Comparison of ENCODE assay signal across 14 cellular contexts in the genomic region with DNA sequence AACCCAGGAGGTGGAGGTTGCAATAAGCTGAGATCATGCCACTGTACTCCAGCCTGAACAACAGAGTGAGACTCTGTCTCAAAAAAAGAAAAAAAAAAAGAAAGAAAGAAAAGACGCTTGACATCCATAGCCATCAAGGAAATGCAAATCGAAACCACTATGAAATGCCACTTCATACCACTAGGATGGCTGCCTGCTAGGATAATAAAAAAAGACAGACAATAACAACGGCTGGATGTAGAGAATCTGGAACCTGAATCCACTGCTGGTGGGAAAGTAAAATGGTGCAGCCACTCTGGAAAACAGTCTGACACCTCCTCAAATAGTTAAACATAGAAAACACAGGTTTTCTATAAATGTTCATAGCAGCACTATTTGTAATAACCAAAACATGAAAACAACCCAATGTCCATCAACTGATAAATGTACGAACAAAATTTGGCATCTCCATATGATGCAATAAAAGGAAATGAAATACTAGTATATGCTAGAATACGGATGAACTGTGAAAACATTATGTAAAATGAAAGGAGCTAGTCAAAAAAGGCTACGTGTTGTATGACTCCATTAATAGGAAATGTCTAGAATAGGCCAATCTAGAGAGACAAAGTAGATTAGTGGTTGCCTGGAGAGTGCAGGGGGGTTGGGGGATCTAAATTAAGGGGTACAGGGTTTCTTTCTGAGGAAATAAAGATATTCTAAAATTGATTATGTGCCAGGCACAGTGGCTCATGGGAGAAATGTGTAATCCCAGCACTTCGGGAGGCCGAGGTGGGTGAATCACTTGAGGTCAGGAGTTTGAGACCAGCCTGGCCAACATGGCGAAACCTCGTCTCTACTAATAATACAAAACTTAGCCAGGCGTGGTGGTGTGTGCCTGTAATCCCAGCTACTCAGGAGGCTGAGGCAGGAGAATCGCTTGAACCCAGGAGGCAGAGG. TPM values are rescaled to one million over a fixed set of nuclear protein-coding genes. Genes with fewer than 3 reads are reported as not detected.
DNase-seq lines count a peak whose midpoint lies in the region; ATAC-seq, FAIRE-seq and TF ChIP-seq lines count a peak whose summit lies in the region.
"Had no signal": no experiment of that assay in that cellular context is flagged by ENCODE, and none has a peak within 500 bp of the region (broad histone marks: within the 10 kb centered on the region; RNA-seq: fewer than 3 reads in every experiment).

No MANE protein-coding gene starts in this region.

- H3K4me2 ChIP-seq in PC-9, result peak overlapping the region; percentile 65

- peaks cover 28% of the 10 kb centered on the region for H3K79me2 ChIP-seq in PC-9 (ENCODE audit: low read depth)

- CTCF ChIA-PET in activated CD4-positive, alpha-beta T cell treated with anti-CD3 and anti-CD28 coated beads for 36 hours (lab: Charles Lee), result interaction anchor here (1.0 kb wide), 1 partner anchor 12 kb away, joined by 4 read pairs; no protein-coding TSS in a partner anchor
- CTCF ChIA-PET in PC-9 (lab: Charles Lee), result no interaction called here

- H3K4me3 ChIP-seq in PC-9, result no peak overlapping the region
- no peak overlapping the region for H3K4me3 ChIP-seq in endodermal cell (ENCODE audit: low read length)
- peak overlapping the region in 1 of 2 donors; percentile 48 for H3K4me3 ChIP-seq in small intestine (ENCODE audit: low read depth in 1 of 2, low read length in 2 of 2)
- H3K4me3 ChIP-seq: lung had no signal

- POLR2A ChIA-PET in activated CD4-positive, alpha-beta T cell treated with anti-CD3 and anti-CD28 coated beads for 36 hours (lab: Charles Lee), result interaction anchor here (0.6 kb wide), 1 partner anchor 8 kb away, joined by 3 read pairs; no protein-coding TSS in a partner anchor
- POLR2A ChIA-PET in PC-9 (lab: Charles Lee; ENCODE audit: unreplicated experiment), result no interaction called here

- TF ChIP-seq CTCF in PC-9 (conservative IDR thresholded peaks at IDR 0.05) (no peak), endodermal cell (conservative IDR thresholded peaks at IDR 0.05) (peak; percentile 42)

- no peaks in the 10 kb centered on the region for H4K20me1 ChIP-seq in PC-9 (ENCODE audit: insufficient read depth)

- H3K36me3 Mint-ChIP-seq in activated CD4-positive, alpha-beta T cell treated with anti-CD3 and anti-CD28 coated beads for 36 hours (ENCODE audit: low read depth), result peaks cover 49% of the 10 kb centered on the region
- H3K36me3 Mint-ChIP-seq in endodermal cell (ENCODE audit: low read depth), result peaks cover 59% of the 10 kb centered on the region

- H3K27ac ChIP-seq in PC-9 (peak overlapping the region; percentile 84), endodermal cell (ENCODE audit: low read depth, low read length) (no peak overlapping the region), small intestine (ENCODE audit: low read depth in 1 of 2, low read length in 1 of 2) (peak overlapping the region; percentile 44 to 92)

- H3K27ac Mint-ChIP-seq in activated CD4-positive, alpha-beta T cell treated with anti-CD3 and anti-CD28 coated beads for 36 hours, result peak overlapping the region; percentile 83
- H3K27ac Mint-ChIP-seq in endodermal cell, result no peak overlapping the region

- H3K9me2 ChIP-seq in PC-9 (ENCODE audit: insufficient read depth), result no peaks in the 10 kb centered on the region

- no peaks in the 10 kb centered on the region for H3K27me3 ChIP-seq in PC-9 (ENCODE audit: insufficient read depth, low read depth)
- no peaks in the 10 kb centered on the region for H3K27me3 ChIP-seq in endodermal cell (ENCODE audit: control insufficient read depth, insufficient read depth, low read length, poor library complexity, severe bottlenecking)
- no peaks in the 10 kb centered on the region for H3K27me3 ChIP-seq in small intestine (ENCODE audit: control insufficient read depth in 2 of 2, insufficient read depth in 2 of 2, low read length in 2 of 2)

- intact Hi-C loops in activated CD4-positive, alpha-beta T cell treated with anti-CD3 and anti-CD28 coated beads for 36 hours (cut with DNase I, micrococcal nuclease), result no loop called here
- intact Hi-C loops in PC-9 (cut with micrococcal nuclease; ENCODE audit: unreplicated experiment), result no loop called here

- no peaks in the 10 kb centered on the region for H3K9me3 Mint-ChIP-seq in activated CD4-positive, alpha-beta T cell treated with anti-CD3 and anti-CD28 coated beads for 36 hours (ENCODE audit: low read depth)
- no peaks in the 10 kb centered on the region for H3K9me3 Mint-ChIP-seq in endodermal cell

- no TSS peak for BruUV-seq in PC-9 (replicated peaks; lab: Mats Ljungman, UMichigan)

- H3K4me1 ChIP-seq in PC-9 (replicated peaks; ENCODE audit: insufficient read depth), result peaks cover 40% of the 10 kb centered on the region
- H3K4me1 ChIP-seq in endodermal cell (ENCODE audit: control insufficient read depth, insufficient read depth, low read length), result no peaks in the 10 kb centered on the region
- peaks cover 5 to 20% of the 10 kb centered on the region in 2 donors for H3K4me1 ChIP-seq in small intestine (ENCODE audit: control insufficient read depth in 2 of 2, insufficient read depth in 1 of 2, low read depth in 1 of 2, low read length in 1 of 2)

- H3K9me3 ChIP-seq in PC-9 (ENCODE audit: insufficient read depth, low read depth), result no peaks in the 10 kb centered on the region
- no peaks in the 10 kb centered on the region for H3K9me3 ChIP-seq in endodermal cell (ENCODE audit: control insufficient read depth, low read length)
- H3K9me3 ChIP-seq in small intestine (ENCODE audit: control insufficient read depth, low read depth), result no peaks in the 10 kb centered on the region

- peaks cover 42% of the 10 kb centered on the region; the same call in 1 of the 2 replicates for H3F3A ChIP-seq in PC-9 (ENCODE audit: insufficient read depth, low read depth)

- peaks cover 48% of the 10 kb centered on the region for H3K4me1 Mint-ChIP-seq in activated CD4-positive, alpha-beta T cell treated with anti-CD3 and anti-CD28 coated beads for 36 hours
- peaks cover 10% of the 10 kb centered on the region for H3K4me1 Mint-ChIP-seq in endodermal cell

- no peaks in the 10 kb centered on the region for H3K27me3 Mint-ChIP-seq in activated CD4-positive, alpha-beta T cell treated with anti-CD3 and anti-CD28 coated beads for 36 hours
- H3K27me3 Mint-ChIP-seq in endodermal cell (ENCODE audit: insufficient read depth), result no peaks in the 10 kb centered on the region

- DNase-seq in activated CD4-positive, alpha-beta T cell treated with anti-CD3 and anti-CD28 coated beads for 36 hours, result no peak
- DNase-seq in activated CD4-positive, alpha-beta T cell treated with anti-CD3 and anti-CD28 coated beads, Interleukin-2, amount 50 U/mL, for 1 hour, result no peak
- DNase-seq in PC-9 (no peak), endodermal cell (no peak), small intestine (no peak), DMS53 (lab: John Stamatoyannopoulos, UW) (no peak)
- no peak for DNase-seq in activated effector memory CD4-positive, alpha-beta T cell treated with Interleukin-2 at 50 U/mL for 16 hours
- DNase-seq: activated CD8-positive, alpha-beta memory T cell treated with anti-CD3 and anti-CD28 coated beads, Interleukin-2, amount 50 U/mL, for 48 hours; cerebellar nuclear complex; NCI-H146 had no signal

- H2AFZ ChIP-seq in PC-9, result no peak overlapping the region

- peaks cover 17% of the 10 kb centered on the region for H3K36me3 ChIP-seq in PC-9 (ENCODE audit: low read depth)
- H3K36me3 ChIP-seq in endodermal cell (ENCODE audit: control insufficient read depth, insufficient read depth, low read length), result peaks cover 63% of the 10 kb centered on the region
- H3K36me3 ChIP-seq in small intestine (ENCODE audit: control insufficient read depth in 2 of 2, insufficient read depth in 2 of 2, low read length in 2 of 2), result peaks cover 0 to 1% of the 10 kb centered on the region in 2 donors

- WGBS in endodermal cell (ENCODE audit: insufficient coverage in 1 of 2, insufficient read length in 1 of 2), 2 experiments, result 93 to 95% methylated on average over 11 to 12 of the region's 12 CpGs
- WGBS in small intestine, 3 donors, result 83 to 89% (median 84%) methylated on average over 12 of the region's 12 CpGs

- no peak for FAIRE-seq in small intestine (lab: Jason Lieb, UNC)
- FAIRE-seq: frontal cortex, HTR-8/SVneo had no signal

- peak overlapping the region; percentile 15 for H3K4me3 Mint-ChIP-seq in activated CD4-positive, alpha-beta T cell treated with anti-CD3 and anti-CD28 coated beads for 36 hours
- no peak overlapping the region for H3K4me3 Mint-ChIP-seq in endodermal cell

- peak; percentile 15 for ATAC-seq in activated CD4-positive, alpha-beta T cell treated with anti-CD3 and anti-CD28 coated beads for 36 hours
- no peak for ATAC-seq in GM21526 (IDR thresholded peaks at IDR 0.05; ENCODE audit: low FRiP score, unreplicated experiment)

- no peak overlapping the region for H3K9ac ChIP-seq in endodermal cell (ENCODE audit: extremely low read depth, low read length, poor library complexity, severe bottlenecking)

RNA-seq across cellular contexts. Expression of a gene that starts 9.7 kb away (rescaled TPM):
- total RNA-seq in activated CD4-positive, alpha-beta T cell treated with anti-CD3 and anti-CD28 coated beads for 36 hours, result 10 to 100 TPM; 57.7 to 58.2 TPM
- total RNA-seq in PC-9 (2021) (44.2 and 46.2 TPM in 2 replicates), endodermal cell (10 to 100 TPM; 60.7 to 61.7 TPM)
- polyA plus RNA-seq in endodermal cell (2013, experiment 1 of 2), result 54.5 TPM
- 62.1 TPM for polyA plus RNA-seq in endodermal cell (2013, experiment 2 of 2)
- polyA plus RNA-seq in small intestine, result 100 to 1,000 TPM in 2 of 3 donors, 10 to 100 TPM in 1; 47.4 to 122 (median 114) TPM

RNA-seq across cellular contexts. Expression of a gene that starts 34.7 kb away (rescaled TPM):
- total RNA-seq in activated CD4-positive, alpha-beta T cell treated with anti-CD3 and anti-CD28 coated beads for 36 hours, result 10 to 100 TPM; 63.0 to 78.9 TPM
- total RNA-seq in PC-9 (2021), result 30.3 and 34.7 TPM in 2 replicates
- 10 to 100 TPM; 32.2 to 46.2 TPM for total RNA-seq in endodermal cell
- polyA plus RNA-seq in endodermal cell (2013, experiment 1 of 2), result 56.0 TPM
- polyA plus RNA-seq in endodermal cell (2013, experiment 2 of 2), result 48.0 TPM
- 10 to 100 TPM in 1 of 3 donors, 1 to 10 TPM in 2; 6.5 to 16.2 (median 6.5) TPM for polyA plus RNA-seq in small intestine

RNA-seq across cellular contexts. Expression of a gene that starts 52.6 kb away (rescaled TPM):
- 1 to 10 TPM; 6.5 to 8.2 TPM for total RNA-seq in activated CD4-positive, alpha-beta T cell treated with anti-CD3 and anti-CD28 coated beads for 36 hours
- total RNA-seq in PC-9 (2021) (45.7 and 49.1 TPM in 2 replicates), endodermal cell (10 to 100 TPM; 35.4 to 43.8 TPM)
- polyA plus RNA-seq in endodermal cell (2013, experiment 1 of 2), result 19.1 TPM
- 18.8 TPM for polyA plus RNA-seq in endodermal cell (2013, experiment 2 of 2)
- 10 to 100 TPM; 32.8 to 89.7 (median 45.7) TPM for polyA plus RNA-seq in small intestine
